In genomic region chr19:5955638-5955935, GRCh38 we compare ENCODE assay signal across 14 cellular contexts. TPM values are rescaled to one million over a fixed set of nuclear protein-coding genes. Genes with fewer than 3 reads are reported as not detected.
DNase-seq lines count a peak whose midpoint lies in the region; FAIRE-seq and TF ChIP-seq lines count a peak whose summit lies in the region.
"Had no signal": no experiment of that assay in that cellular context is flagged by ENCODE, and none has a peak within 500 bp of the region (broad histone marks: within the 10 kb centered on the region; RNA-seq: fewer than 3 reads in every experiment).

No MANE protein-coding gene starts in this region.

- TF ChIP-seq CTCF in astrocyte of the cerebellum (IDR thresholded peaks at IDR 0.05; ENCODE audit: low read depth, low read length, missing control alignments) (no peak), nephron (IDR thresholded peaks at IDR 0.05; ENCODE audit: unreplicated experiment in 3 of 3) (no peak), ovary (IDR thresholded peaks at IDR 0.05) (no peak)

- H3K4me1 ChIP-seq in ovary (ENCODE audit: insufficient read depth) = peaks cover 28% of the 10 kb centered on the region

- H3K27me3 Mint-ChIP-seq in T-helper 1 cell treated with Interleukin-12 subunit alpha and Interleukin-12 subunit beta and Interleukin-4 antibody, amounts not matched to agents 30 μg/mL and 1 μg/mL, for 36 hours (ENCODE audit: low read depth) = no peaks in the 10 kb centered on the region
- peaks cover 4% of the 10 kb centered on the region for H3K27me3 Mint-ChIP-seq in nephron (ENCODE audit: low read depth)
- H3K27me3 Mint-ChIP-seq: IgD-negative memory B cell had no signal

- FAIRE-seq in GM12891 (lab: Jason Lieb, UNC) = no peak

- TF ChIP-seq POLR2A in ovary (IDR thresholded peaks at IDR 0.05) (no peak), GM12891 (IDR thresholded peaks at IDR 0.05; ENCODE audit: low read depth, low read length) (no peak)

- peak overlapping the region; percentile 49 for H3K27ac Mint-ChIP-seq in T-helper 1 cell treated with Interleukin-12 subunit alpha and Interleukin-12 subunit beta and Interleukin-4 antibody, amounts not matched to agents 30 μg/mL and 1 μg/mL, for 36 hours
- peak overlapping the region; percentile 70 to 84 (median 77) for H3K27ac Mint-ChIP-seq in nephron

- no peak overlapping the region for H3K27ac ChIP-seq in ovary
- H3K27ac ChIP-seq: neutrophil had no signal

- no peaks in the 10 kb centered on the region for H3K36me3 ChIP-seq in ovary
- H3K36me3 ChIP-seq: uterus had no signal

- H3K4me3 ChIP-seq in astrocyte of the cerebellum (ENCODE audit: low read depth, low read length) (no peak overlapping the region), ovary (no peak overlapping the region)
- H3K4me3 ChIP-seq: uterus had no signal

- TF ChIP-seq EP300 in ovary (IDR thresholded peaks at IDR 0.05) = no peak

- no peak overlapping the region for H3K4me3 Mint-ChIP-seq in T-helper 1 cell treated with Interleukin-12 subunit alpha and Interleukin-12 subunit beta and Interleukin-4 antibody, amounts not matched to agents 30 μg/mL and 1 μg/mL, for 36 hours
- no peak overlapping the region for H3K4me3 Mint-ChIP-seq in nephron

- in situ Hi-C loops in astrocyte of the cerebellum (cut with HindIII; ENCODE audit: low sequenced_read_pairs) = no loop called here

- peaks cover 6% of the 10 kb centered on the region for H3K36me3 Mint-ChIP-seq in T-helper 1 cell treated with Interleukin-12 subunit alpha and Interleukin-12 subunit beta and Interleukin-4 antibody, amounts not matched to agents 30 μg/mL and 1 μg/mL, for 36 hours (ENCODE audit: low read depth)
- H3K36me3 Mint-ChIP-seq in nephron (ENCODE audit: low read depth) = no peaks in the 10 kb centered on the region

- DNase-seq in T-helper 1 cell (no peak), GM03348 (ENCODE audit: low spot score) (peak; percentile 29), astrocyte of the cerebellum (ENCODE audit: low read depth) (peak; percentile 48), ovary (no peak), GM12891 (ENCODE audit: insufficient read length, low spot score) (no peak), NCI-H82 (lab: John Stamatoyannopoulos, UW) (no peak)
- DNase-seq: activated CD4-positive, CD25-positive, alpha-beta regulatory T cell treated with anti-CD3 and anti-CD28 coated beads, Interleukin-2, amount 50 U/mL, for 72 hours; left colon; stimulated activated CD4-positive, alpha-beta T cell treated with anti-CD3 and anti-CD28 coated beads, Interleukin-15, amount 100 ng/mL, for 24 hours; uterus had no signal

- H3K9me3 ChIP-seq in ovary = no peaks in the 10 kb centered on the region
- H3K9me3 ChIP-seq: neutrophil, uterus had no signal

- H3K27me3 ChIP-seq in ovary = no peaks in the 10 kb centered on the region
- H3K27me3 ChIP-seq: neutrophil, uterus had no signal

- WGBS in ovary, 3 donors = 49 to 53% (median 51%) methylated on average over 3 of the region's 3 CpGs

- H3K9me3 Mint-ChIP-seq in T-helper 1 cell treated with Interleukin-12 subunit alpha and Interleukin-12 subunit beta and Interleukin-4 antibody, amounts not matched to agents 30 μg/mL and 1 μg/mL, for 36 hours = no peaks in the 10 kb centered on the region
- H3K9me3 Mint-ChIP-seq in nephron = no peaks in the 10 kb centered on the region
- H3K9me3 Mint-ChIP-seq: IgD-negative memory B cell had no signal

- H3K4me1 Mint-ChIP-seq in T-helper 1 cell treated with Interleukin-12 subunit alpha and Interleukin-12 subunit beta and Interleukin-4 antibody, amounts not matched to agents 30 μg/mL and 1 μg/mL, for 36 hours (ENCODE audit: low read depth) = peaks cover 58% of the 10 kb centered on the region
- peaks cover 82% of the 10 kb centered on the region for H3K4me1 Mint-ChIP-seq in nephron

- intact Hi-C loops in ovary (cut with DNase I) = no loop called here

TF ChIP-seq in GM12891, 5 proteins besides CTCF, POLR2A, EP300 and RAD21:
- no peak for TF ChIP-seq TAF1 (IDR thresholded peaks at IDR 0.05; ENCODE audit: low read depth, low read length)
- no peak for TF ChIP-seq POLR2AphosphoS5 (IDR thresholded peaks at IDR 0.05; ENCODE audit: low read depth, low read length)
- no peak for TF ChIP-seq SPI1 (IDR thresholded peaks at IDR 0.05; ENCODE audit: low read depth, low read length)
- TF ChIP-seq POU2F2 (IDR thresholded peaks at IDR 0.05; ENCODE audit: low read depth, low read length) = no peak
- TF ChIP-seq PAX5 (IDR thresholded peaks at IDR 0.05; ENCODE audit: insufficient read depth, low read length, severe bottlenecking) = no peak

RNA-seq across cellular contexts. Expression of gene RANBP3, which starts 22.4 kb away (rescaled TPM):
- 10 to 100 TPM; 56.2 to 88.4 (median 67.9) TPM for total RNA-seq in ovary
- 10 to 100 TPM; 54.0 to 72.9 TPM for polyA plus RNA-seq in ovary
- polyA plus RNA-seq in GM12891 (2012; ENCODE audit: low read depth, missing spikeins) = 40.5 TPM

RNA-seq across cellular contexts. Expression of gene CAPS, which starts 41.5 kb away (rescaled TPM):
- 100 to 1,000 TPM in 1 of 7 donors, 10 to 100 TPM in 5, 1 to 10 TPM in 1; 7.0 to 313 (median 35.8) TPM for total RNA-seq in ovary
- 10 to 100 TPM in 1 of 2 donors, 1 to 10 TPM in 1; 1.7 to 12.4 TPM for polyA plus RNA-seq in ovary
- polyA plus RNA-seq in GM12891 (2012; ENCODE audit: low read depth, missing spikeins) = 2.9 TPM

RNA-seq across cellular contexts. Expression of gene VMAC, which starts 50.9 kb away (rescaled TPM):
- total RNA-seq in ovary = 1 to 10 TPM; 5.0 to 8.5 (median 7.0) TPM
- 1 to 10 TPM; 3.4 to 6.4 TPM for polyA plus RNA-seq in ovary
- 2.4 TPM for polyA plus RNA-seq in GM12891 (2012; ENCODE audit: low read depth, missing spikeins)

RNA-seq across cellular contexts. Expression of gene NDUFA11, which starts 52.0 kb away (rescaled TPM):
- 100 to 1,000 TPM; 169 to 352 (median 203) TPM for total RNA-seq in ovary
- 100 to 1,000 TPM in 1 of 2 donors, 1 to 10 TPM in 1; 3.9 to 315 TPM for polyA plus RNA-seq in ovary
- polyA plus RNA-seq in GM12891 (2012; ENCODE audit: low read depth, missing spikeins) = 307 TPM

Comparison
In these comparisons a context has a peak if more than half of its experiments do, and no peak if none do; other contexts are left out.
1. DNase-seq: peak in GM03348 (single experiment) and astrocyte of the cerebellum (single experiment); none in T-helper 1 cell (0 of 5), ovary (0 of 5), GM12891 (single experiment) and NCI-H82 (single experiment).